2 cellular contexts compared by ENCODE assay signal in genomic region chr3:112604536-112604935, GRCh38.
TF ChIP-seq lines count a peak whose summit lies in the region.

No MANE protein-coding gene starts in this region.

TF ChIP-seq in liver, 16 proteins besides CTCF, POLR2A, EP300 and RAD21:
- TF ChIP-seq HNF4G (IDR thresholded peaks at IDR 0.05) = no peak
- TF ChIP-seq ZBTB33 (IDR thresholded peaks at IDR 0.05) = no peak
- TF ChIP-seq NR2F2 (IDR thresholded peaks at IDR 0.05) = peak; percentile 58

TF ChIP-seq in HepG2, 621 proteins besides CTCF, POLR2A, EP300 and RAD21:
- TF ChIP-seq MEF2D (CRISPR knock-in tag; IDR thresholded peaks at IDR 0.05) (no peak), FOXA3 (CRISPR knock-in tag; IDR thresholded peaks at IDR 0.05) (no peak), GPBP1L1 (CRISPR knock-in tag; IDR thresholded peaks at IDR 0.05) (no peak), NFRKB (IDR thresholded peaks at IDR 0.05) (no peak), U2AF2 (IDR thresholded peaks at IDR 0.05; ENCODE audit: low read depth, low read length) (no peak), ZNF138 (CRISPR knock-in tag; IDR thresholded peaks at IDR 0.05; ENCODE audit: low read depth) (no peak), HOXA3 (CRISPR knock-in tag; IDR thresholded peaks at IDR 0.05) (no peak), PRDM4 (CRISPR knock-in tag; IDR thresholded peaks at IDR 0.05; ENCODE audit: borderline replicate concordance) (no peak), SNAPC4 (CRISPR knock-in tag; IDR thresholded peaks at IDR 0.05) (no peak), CBX1 (IDR thresholded peaks at IDR 0.05; ENCODE audit: low read depth) (no peak), ZNF609 (CRISPR knock-in tag; IDR thresholded peaks at IDR 0.05; ENCODE audit: borderline replicate concordance) (no peak), MTA1 (CRISPR knock-in tag; IDR thresholded peaks at IDR 0.05; ENCODE audit: borderline replicate concordance) (no peak), ZNF83 (CRISPR knock-in tag; IDR thresholded peaks at IDR 0.05; ENCODE audit: borderline replicate concordance) (no peak), SIX1 (CRISPR knock-in tag; IDR thresholded peaks at IDR 0.05; ENCODE audit: borderline replicate concordance) (no peak), ZZZ3 (CRISPR knock-in tag; IDR thresholded peaks at IDR 0.05; ENCODE audit: borderline replicate concordance) (no peak), ZNF782 (CRISPR knock-in tag; IDR thresholded peaks at IDR 0.05; ENCODE audit: borderline replicate concordance) (no peak)
